ENCODE assay signal across 20 cellular contexts in genomic region chr1:111768023-111768422, GRCh38.
"Had no signal": no experiment of that assay in that cellular context is flagged by ENCODE, and none has a peak within 500 bp of the region (broad histone marks: within the 10 kb centered on the region; RNA-seq: fewer than 3 reads in every experiment).

No MANE protein-coding gene starts in this region.

- H3K4me1 ChIP-seq: lower lobe of right lung, neural progenitor cell, suprapubic skin had no signal

- DNase-seq: activated CD4-positive, alpha-beta T cell treated with anti-CD3 and anti-CD28 coated beads for 36 hours; activated CD4-positive, alpha-beta T cell treated with anti-CD3 and anti-CD28 coated beads, Interleukin-2, amount 50 U/mL, for 48 hours; activated CD8-positive, alpha-beta memory T cell treated with anti-CD3 and anti-CD28 coated beads, Interleukin-2, amount 50 U/mL, for 48 hours; activated gamma-delta T cell; aorta; caudate nucleus; effector CD4-positive, alpha-beta T cell; foreskin fibroblast; immature natural killer cell; lower lobe of right lung; naive thymus-derived CD4-positive, alpha-beta T cell; posterior cingulate gyrus; right lobe of liver; stimulated activated CD4-positive, alpha-beta T cell treated with anti-CD3 and anti-CD28 coated beads, Interleukin-1b, Interleukin-23, amount 100 ng/mL, for 48 hours; stomach; T1000 had no signal

- H3K27ac ChIP-seq: lower lobe of right lung, right lobe of liver, skin epidermis, stomach, suprapubic skin, tibial nerve had no signal

- H3K9me3 ChIP-seq: lower lobe of right lung, right lobe of liver, stomach, suprapubic skin, tibial nerve had no signal

- H3K27me3 ChIP-seq: neural progenitor cell, right lobe of liver, stomach, suprapubic skin, tibial nerve had no signal

- H3K4me3 ChIP-seq: lower lobe of right lung, neural progenitor cell, right lobe of liver, skin epidermis, stomach, suprapubic skin, tibial nerve had no signal
